ENCODE assay signal across 8 cellular contexts in genomic region chr20:50111829-50112495, GRCh38. TPM values are rescaled to one million over a fixed set of nuclear protein-coding genes. Genes with fewer than 3 reads are reported as not detected.
DNase-seq lines count a peak whose midpoint lies in the region; ATAC-seq and FAIRE-seq lines count a peak whose summit lies in the region.

No MANE protein-coding gene starts in this region.

- H3K9ac ChIP-seq in HUES6 (ENCODE audit: low read length), result peak overlapping the region; percentile 92

- FAIRE-seq in RCC 7860 (lab: Jason Lieb, UNC), result no peak

- peak overlapping the region; percentile 99 for H3K4me3 Mint-ChIP-seq in activated T-helper 2 cell treated with anti-CD3 and anti-CD28 coated beads, Interferon-gamma antibody, Interleukin-2, Interleukin-4, amounts not matched to agents 10 μg/mL and 5 μg/mL and 100 μg/mL, durations not matched to agents 14 hours and 24 hours and 36 hours (ENCODE audit: low read depth)
- peak overlapping the region; percentile 93 to 100 (median 98) for H3K4me3 Mint-ChIP-seq in immature natural killer cell
- H3K4me3 Mint-ChIP-seq in stimulated activated naive B cell treated with anti-CD40 and anti-IgM and Interleukin-4, amounts not matched to agents 10 μg/mL and 1 μg/mL and 100 μg/mL, for 72 hours, result peak overlapping the region; percentile 90 to 100

- intact Hi-C loops in activated T-helper 2 cell treated with anti-CD3 and anti-CD28 coated beads, Interferon-gamma antibody, Interleukin-2, Interleukin-4, amounts not matched to agents 10 μg/mL and 5 μg/mL and 100 μg/mL, durations not matched to agents 14 hours and 24 hours and 36 hours (cut with micrococcal nuclease), result loop anchor here (2.0 to 10.0 kb wide), 7 partner anchors 35 to 835 kb away; partner anchors contain the start of gene ZNFX1

- peaks cover 39% of the 10 kb centered on the region for H3K4me1 ChIP-seq in HUES6 (ENCODE audit: control insufficient read depth, insufficient read depth, low read length)

- no peaks in the 10 kb centered on the region for H3K27me3 ChIP-seq in HUES6 (ENCODE audit: control insufficient read depth, insufficient read depth, low read length)

- ATAC-seq in stimulated activated naive B cell treated with anti-CD40 and anti-IgM and Interleukin-4, amounts not matched to agents 10 μg/mL and 1 μg/mL and 100 μg/mL, for 72 hours (replicated peaks), result no peak
- ATAC-seq in HG03442 (IDR thresholded peaks at IDR 0.05; ENCODE audit: unreplicated experiment) (no peak), HG03095 (IDR thresholded peaks at IDR 0.05; ENCODE audit: unreplicated experiment) (no peak)

- H3K4me1 Mint-ChIP-seq in activated T-helper 2 cell treated with anti-CD3 and anti-CD28 coated beads, Interferon-gamma antibody, Interleukin-2, Interleukin-4, amounts not matched to agents 10 μg/mL and 5 μg/mL and 100 μg/mL, durations not matched to agents 14 hours and 24 hours and 36 hours (ENCODE audit: low read depth), result peaks cover 73% of the 10 kb centered on the region
- H3K4me1 Mint-ChIP-seq in immature natural killer cell, result peaks cover 88 to 90% of the 10 kb centered on the region in 2 donors
- peaks cover 64 to 90% of the 10 kb centered on the region in 2 donors for H3K4me1 Mint-ChIP-seq in stimulated activated naive B cell treated with anti-CD40 and anti-IgM and Interleukin-4, amounts not matched to agents 10 μg/mL and 1 μg/mL and 100 μg/mL, for 72 hours

- H3K9me3 Mint-ChIP-seq in activated T-helper 2 cell treated with anti-CD3 and anti-CD28 coated beads, Interferon-gamma antibody, Interleukin-2, Interleukin-4, amounts not matched to agents 10 μg/mL and 5 μg/mL and 100 μg/mL, durations not matched to agents 14 hours and 24 hours and 36 hours, result no peaks in the 10 kb centered on the region
- no peaks in the 10 kb centered on the region for H3K9me3 Mint-ChIP-seq in immature natural killer cell
- H3K9me3 Mint-ChIP-seq in stimulated activated naive B cell treated with anti-CD40 and anti-IgM and Interleukin-4, amounts not matched to agents 10 μg/mL and 1 μg/mL and 100 μg/mL, for 72 hours, result peaks cover 0 to 1% of the 10 kb centered on the region in 2 donors

- peak overlapping the region; percentile 90 for H3K27ac Mint-ChIP-seq in activated T-helper 2 cell treated with anti-CD3 and anti-CD28 coated beads, Interferon-gamma antibody, Interleukin-2, Interleukin-4, amounts not matched to agents 10 μg/mL and 5 μg/mL and 100 μg/mL, durations not matched to agents 14 hours and 24 hours and 36 hours
- H3K27ac Mint-ChIP-seq in immature natural killer cell, result peak overlapping the region; percentile 98 to 100 (median 100)
- peak overlapping the region; percentile 99 for H3K27ac Mint-ChIP-seq in stimulated activated naive B cell treated with anti-CD40 and anti-IgM and Interleukin-4, amounts not matched to agents 10 μg/mL and 1 μg/mL and 100 μg/mL, for 72 hours

- H3K9me3 ChIP-seq in HUES6 (ENCODE audit: control insufficient read depth, insufficient read depth, low read depth, low read length), result no peaks in the 10 kb centered on the region

- H3K4me3 ChIP-seq in HUES6 (ENCODE audit: low read depth, low read length), result peak overlapping the region; percentile 95

- peak overlapping the region; percentile 97; the same call in 1 of the 2 replicates for H3K27ac ChIP-seq in HUES6 (ENCODE audit: low read depth, low read length)

- H3K27me3 Mint-ChIP-seq in activated T-helper 2 cell treated with anti-CD3 and anti-CD28 coated beads, Interferon-gamma antibody, Interleukin-2, Interleukin-4, amounts not matched to agents 10 μg/mL and 5 μg/mL and 100 μg/mL, durations not matched to agents 14 hours and 24 hours and 36 hours (ENCODE audit: low read depth), result no peaks in the 10 kb centered on the region
- peaks cover 8 to 33% (median 26%) of the 10 kb centered on the region in 3 donors for H3K27me3 Mint-ChIP-seq in immature natural killer cell (ENCODE audit: low read depth in 3 of 3)
- no peaks in the 10 kb centered on the region for H3K27me3 Mint-ChIP-seq in stimulated activated naive B cell treated with anti-CD40 and anti-IgM and Interleukin-4, amounts not matched to agents 10 μg/mL and 1 μg/mL and 100 μg/mL, for 72 hours

- peaks cover 12% of the 10 kb centered on the region for H3K36me3 ChIP-seq in HUES6 (ENCODE audit: control insufficient read depth, insufficient read depth, low read length)

- H3K36me3 Mint-ChIP-seq in activated T-helper 2 cell treated with anti-CD3 and anti-CD28 coated beads, Interferon-gamma antibody, Interleukin-2, Interleukin-4, amounts not matched to agents 10 μg/mL and 5 μg/mL and 100 μg/mL, durations not matched to agents 14 hours and 24 hours and 36 hours (ENCODE audit: low read depth), result peaks cover 49% of the 10 kb centered on the region
- peaks cover 0 to 6% (median 5%) of the 10 kb centered on the region in 3 donors for H3K36me3 Mint-ChIP-seq in immature natural killer cell
- H3K36me3 Mint-ChIP-seq in stimulated activated naive B cell treated with anti-CD40 and anti-IgM and Interleukin-4, amounts not matched to agents 10 μg/mL and 1 μg/mL and 100 μg/mL, for 72 hours, result peaks cover 22 to 36% of the 10 kb centered on the region in 2 donors

- no peak for DNase-seq in activated T-helper 2 cell treated with anti-CD3 and anti-CD28 coated beads, Interferon-gamma antibody, Interleukin-2, Interleukin-4, amounts not matched to agents 10 μg/mL and 5 μg/mL and 100 μg/mL, durations not matched to agents 14 hours and 24 hours and 36 hours (ENCODE audit: low spot score)
- no peak for DNase-seq in immature natural killer cell
- DNase-seq in stimulated activated naive B cell treated with anti-CD40 and anti-IgM and Interleukin-4, amounts not matched to agents 10 μg/mL and 1 μg/mL and 100 μg/mL, for 72 hours, result no peak
- no peak for DNase-seq in RCC 7860 (ENCODE audit: low spot score)
- no peak for DNase-seq in mesenteric fat pad (ENCODE audit: low spot score)

RNA-seq across cellular contexts. Expression of gene UBE2V1, which starts 1.0 kb away (rescaled TPM):
- 158 and 174 TPM in 2 replicates for total RNA-seq in activated T-helper 2 cell treated with anti-CD3 and anti-CD28 coated beads, Interferon-gamma antibody, Interleukin-2, Interleukin-4, amounts not matched to agents 10 μg/mL and 5 μg/mL and 100 μg/mL, durations not matched to agents 14 hours and 24 hours and 36 hours
- 100 to 1,000 TPM; 112 to 189 (median 185) TPM for polyA plus RNA-seq in immature natural killer cell
- 89.0 TPM for total RNA-seq in mesenteric fat pad

RNA-seq across cellular contexts. Expression of gene PEDS1, which starts 41.6 kb away (rescaled TPM):
- total RNA-seq in activated T-helper 2 cell treated with anti-CD3 and anti-CD28 coated beads, Interferon-gamma antibody, Interleukin-2, Interleukin-4, amounts not matched to agents 10 μg/mL and 5 μg/mL and 100 μg/mL, durations not matched to agents 14 hours and 24 hours and 36 hours, result 26.5 and 29.5 TPM in 2 replicates
- 10 to 100 TPM; 15.2 to 33.5 (median 19.7) TPM for polyA plus RNA-seq in immature natural killer cell
- 44.1 TPM for total RNA-seq in mesenteric fat pad
